Comparison of ENCODE assay signal across 26 cellular contexts in the genomic region with DNA sequence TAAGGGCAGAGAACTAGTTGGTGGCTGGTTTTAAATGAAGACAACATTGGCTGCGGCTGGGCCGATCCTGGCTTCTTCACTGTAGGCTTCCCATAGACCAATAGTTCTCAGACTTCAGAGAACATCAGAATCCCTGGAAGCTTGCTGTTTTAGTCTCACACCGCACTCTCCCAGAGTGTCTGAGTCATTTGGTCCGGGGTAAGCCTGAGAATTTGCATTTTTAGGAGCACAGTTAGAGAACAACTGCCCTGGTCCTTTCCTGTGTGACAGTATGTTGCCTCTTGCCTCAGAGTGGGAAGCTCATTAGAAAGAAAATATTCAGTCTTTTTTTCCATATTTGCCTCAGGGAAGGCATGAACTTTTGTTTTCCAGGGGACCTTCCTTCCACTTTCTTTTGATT.
"Had no signal": no experiment of that assay in that cellular context is flagged by ENCODE, and none has a peak within 500 bp of the region (broad histone marks: within the 10 kb centered on the region; RNA-seq: fewer than 3 reads in every experiment).

No MANE protein-coding gene starts in this region.

- H3K27ac Mint-ChIP-seq: activated CD4-positive, alpha-beta memory T cell treated with anti-CD3 and anti-CD28 coated beads, Interleukin-2, amount 10 ng/mL, durations not matched to agents 7 days and 5 days; activated CD4-positive, alpha-beta T cell treated with anti-CD3 and anti-CD28 coated beads, Interleukin-2, amount 10 ng/mL, durations not matched to agents 7 days and 5 days; activated naive CD8-positive, alpha-beta T cell; activated T-cell treated with anti-CD3 and anti-CD28 coated beads, Interleukin-2, amount 50 U/mL, for 24 hours; activated T-cell treated with anti-CD3 and anti-CD28 coated beads, Interleukin-2, amount 50 U/mL, for 72 hours; dendritic cell treated with granulocyte-macrophage colony-stimulating factor and Interleukin-4, amounts not matched to agents 40 ng/mL and 50 ng/mL, for 4 days; T-helper 17 cell; T-helper 2 cell treated with Interferon-gamma antibody and Interleukin-4, amounts not matched to agents 5 μg/mL and 100 μg/mL, for 36 hours had no signal

- H3K4me3 ChIP-seq: coronary artery, dorsolateral prefrontal cortex, esophagus muscularis mucosa had no signal

- H3K4me1 Mint-ChIP-seq: activated CD4-positive, alpha-beta memory T cell treated with anti-CD3 and anti-CD28 coated beads, Interleukin-2, amount 10 ng/mL, durations not matched to agents 7 days and 5 days; activated CD4-positive, alpha-beta T cell treated with anti-CD3 and anti-CD28 coated beads, Interleukin-2, amount 10 ng/mL, durations not matched to agents 7 days and 5 days; central memory CD8-positive, alpha-beta T cell; T-helper 17 cell had no signal

- H3K4me3 Mint-ChIP-seq: activated CD4-positive, alpha-beta memory T cell treated with anti-CD3 and anti-CD28 coated beads, Interleukin-2, amount 10 ng/mL, durations not matched to agents 7 days and 5 days; activated CD4-positive, alpha-beta T cell treated with anti-CD3 and anti-CD28 coated beads, Interleukin-2, amount 10 ng/mL, durations not matched to agents 7 days and 5 days; activated naive CD8-positive, alpha-beta T cell; activated T-cell treated with anti-CD3 and anti-CD28 coated beads, Interleukin-2, amount 50 U/mL, for 24 hours; activated T-cell treated with anti-CD3 and anti-CD28 coated beads, Interleukin-2, amount 50 U/mL, for 72 hours; central memory CD8-positive, alpha-beta T cell; dendritic cell treated with granulocyte-macrophage colony-stimulating factor and Interleukin-4, amounts not matched to agents 40 ng/mL and 50 ng/mL, for 4 days; T-helper 17 cell; T-helper 2 cell treated with Interferon-gamma antibody and Interleukin-4, amounts not matched to agents 5 μg/mL and 100 μg/mL, for 36 hours had no signal

- H3K36me3 Mint-ChIP-seq: activated naive CD8-positive, alpha-beta T cell had no signal

- DNase-seq: activated CD4-positive, alpha-beta memory T cell treated with anti-CD3 and anti-CD28 coated beads, Interleukin-2, amount 10 ng/mL, durations not matched to agents 7 days and 5 days; activated CD4-positive, alpha-beta T cell treated with anti-CD3 and anti-CD28 coated beads for 1 hour; activated CD4-positive, alpha-beta T cell treated with anti-CD3 and anti-CD28 coated beads for 4 hours; activated CD4-positive, alpha-beta T cell treated with anti-CD3 and anti-CD28 coated beads, Interleukin-2, amount 10 ng/mL, durations not matched to agents 7 days and 5 days; activated CD4-positive, alpha-beta T cell treated with anti-CD3 and anti-CD28 coated beads, Interleukin-2, amount 50 U/mL, for 4 hours; activated CD8-positive, alpha-beta memory T cell treated with anti-CD3 and anti-CD28 coated beads, Interleukin-2, amount 50 U/mL, for 48 hours; activated gamma-delta T cell; activated naive CD4-positive, alpha-beta T cell treated with anti-CD3 and anti-CD28 coated beads, Interleukin-2, amount 50 U/mL, for 16 hours; activated naive CD4-positive, alpha-beta T cell treated with Interleukin-2 at 50 U/mL for 16 hours; activated T-cell treated with anti-CD3 and anti-CD28 coated beads for 4 hours; activated T-cell treated with anti-CD3 and anti-CD28 coated beads, Interleukin-2, amount 50 U/mL, for 24 hours; activated T-cell treated with anti-CD3 and anti-CD28 coated beads, Interleukin-2, amount 50 U/mL, for 72 hours; amniotic stem cell; anterior cingulate cortex; brain microvascular endothelial cell; dorsolateral prefrontal cortex; effector memory CD4-positive, alpha-beta T cell; erythroblast; T-helper 1 cell; T-helper 17 cell had no signal

- H3K9me3 Mint-ChIP-seq: activated CD4-positive, alpha-beta memory T cell treated with anti-CD3 and anti-CD28 coated beads, Interleukin-2, amount 10 ng/mL, durations not matched to agents 7 days and 5 days; activated CD4-positive, alpha-beta T cell treated with anti-CD3 and anti-CD28 coated beads, Interleukin-2, amount 10 ng/mL, durations not matched to agents 7 days and 5 days; activated T-cell treated with anti-CD3 and anti-CD28 coated beads, Interleukin-2, amount 50 U/mL, for 24 hours; activated T-cell treated with anti-CD3 and anti-CD28 coated beads, Interleukin-2, amount 50 U/mL, for 72 hours; central memory CD8-positive, alpha-beta T cell; dendritic cell treated with granulocyte-macrophage colony-stimulating factor and Interleukin-4, amounts not matched to agents 40 ng/mL and 50 ng/mL, for 4 days; T-helper 2 cell treated with Interferon-gamma antibody and Interleukin-4, amounts not matched to agents 5 μg/mL and 100 μg/mL, for 36 hours had no signal

- H3K27me3 Mint-ChIP-seq: activated CD4-positive, alpha-beta T cell treated with anti-CD3 and anti-CD28 coated beads, Interleukin-2, amount 10 ng/mL, durations not matched to agents 7 days and 5 days; dendritic cell treated with granulocyte-macrophage colony-stimulating factor and Interleukin-4, amounts not matched to agents 40 ng/mL and 50 ng/mL, for 4 days had no signal

- H3K36me3 ChIP-seq: brain microvascular endothelial cell, esophagus muscularis mucosa had no signal

- H3K27me3 ChIP-seq: brain microvascular endothelial cell, dorsolateral prefrontal cortex, esophagus muscularis mucosa had no signal

- ATAC-seq: activated T-cell treated with anti-CD3 and anti-CD28 coated beads, Interleukin-2, amount 50 U/mL, for 72 hours; T-helper 17 cell had no signal

- H3K9me3 ChIP-seq: esophagus muscularis mucosa had no signal

- H3K27ac ChIP-seq: brain microvascular endothelial cell, coronary artery, dorsolateral prefrontal cortex, esophagus muscularis mucosa had no signal
